8 cellular contexts compared by ENCODE assay signal in genomic region chr2:241609859-241610793, GRCh38. TPM values are rescaled to one million over a fixed set of nuclear protein-coding genes. Genes with fewer than 3 reads are reported as not detected.
DNase-seq lines count a peak whose midpoint lies in the region; ATAC-seq and TF ChIP-seq lines count a peak whose summit lies in the region.

No MANE protein-coding gene starts in this region.

- peaks cover under 1% of the 10 kb centered on the region for H3K36me3 Mint-ChIP-seq in CD4-positive, CD25-positive, alpha-beta regulatory T cell

- H3K27me3 Mint-ChIP-seq in CD4-positive, CD25-positive, alpha-beta regulatory T cell = no peaks in the 10 kb centered on the region

- H3K9me3 Mint-ChIP-seq in CD4-positive, CD25-positive, alpha-beta regulatory T cell = no peaks in the 10 kb centered on the region

- no peak overlapping the region for H3K4me3 ChIP-seq in CD4-positive, CD25-positive, alpha-beta regulatory T cell (ENCODE audit: low read depth, low read length)
- H3K4me3 ChIP-seq in adrenal gland (peak overlapping the region in 2 of 4 donors; percentile 38 to 69), psoas muscle (peak overlapping the region; percentile 78)

- H3K4me1 ChIP-seq in CD4-positive, CD25-positive, alpha-beta regulatory T cell (ENCODE audit: control insufficient read depth, insufficient read depth, low read length, poor library complexity, severe bottlenecking) = peaks cover 21% of the 10 kb centered on the region
- H3K4me1 ChIP-seq in adrenal gland (replicated peaks in 1 of 2) (peaks cover 0 to 9% of the 10 kb centered on the region in 2 donors), psoas muscle (peaks cover 24% of the 10 kb centered on the region)

- H3K27ac ChIP-seq in CD4-positive, CD25-positive, alpha-beta regulatory T cell (ENCODE audit: insufficient read depth, low read length, poor library complexity, severe bottlenecking) = peak overlapping the region; percentile 69
- H3K27ac ChIP-seq in adrenal gland (peak overlapping the region in 2 of 5 donors; percentile 5 to 62), psoas muscle (peak overlapping the region; percentile 77)

- ATAC-seq in CD4-positive, CD25-positive, alpha-beta regulatory T cell (ENCODE audit: low read depth in 2 of 2) = peak; percentile 99 to 100
- peak; percentile 94 for ATAC-seq in GM21367 (IDR thresholded peaks at IDR 0.05; ENCODE audit: unreplicated experiment)
- peak; percentile 95 for ATAC-seq in left ventricle myocardium superior
- ATAC-seq in psoas muscle = peak; percentile 96 to 98 (median 96)

- peak overlapping the region; percentile 10 to 73 (median 61) for H3K4me3 Mint-ChIP-seq in CD4-positive, CD25-positive, alpha-beta regulatory T cell

- H3K27me3 ChIP-seq in CD4-positive, CD25-positive, alpha-beta regulatory T cell (ENCODE audit: control insufficient read depth, insufficient read depth, low read length) = no peaks in the 10 kb centered on the region
- no peaks in the 10 kb centered on the region for H3K27me3 ChIP-seq in adrenal gland
- no peaks in the 10 kb centered on the region for H3K27me3 ChIP-seq in psoas muscle (ENCODE audit: insufficient read depth in 3 of 3, low read length in 2 of 3)

- intact Hi-C loops in adrenal gland (cut with DNase I) (no loop called here), left ventricle myocardium superior (cut with micrococcal nuclease) (no loop called here), psoas muscle (cut with DNase I) (loop anchor here in 1 of 2 donors (5.0 to 10.0 kb wide), 3 partner anchors 103 to 345 kb away; partner anchors contain the start of gene STK25)

- H3K4me1 Mint-ChIP-seq in CD4-positive, CD25-positive, alpha-beta regulatory T cell = peaks cover 11 to 28% (median 18%) of the 10 kb centered on the region in 4 donors

- H3K27ac Mint-ChIP-seq in CD4-positive, CD25-positive, alpha-beta regulatory T cell = peak overlapping the region; percentile 14 to 86 (median 74)

- 9 to 34% (median 15%) methylated on average over 18 to 76 of the region's 76 CpGs for WGBS in adrenal gland, 4 donors
- WGBS in psoas muscle, 3 donors = 6 to 14% (median 13%) methylated on average over 29 to 76 of the region's 76 CpGs

- peak in 1 of 2 donors; percentile 23 for TF ChIP-seq POLR2A in adrenal gland (IDR thresholded peaks at IDR 0.05)

- TF ChIP-seq CTCF in adrenal gland (IDR thresholded peaks at IDR 0.05) (peak in 4 of 6 experiments; percentile 20 to 73 (median 62)), psoas muscle (IDR thresholded peaks at IDR 0.05) (peak; percentile 64)

- peaks cover 11% of the 10 kb centered on the region for H3K36me3 ChIP-seq in CD4-positive, CD25-positive, alpha-beta regulatory T cell (ENCODE audit: control insufficient read depth, insufficient read depth, low read length)
- H3K36me3 ChIP-seq in adrenal gland (replicated peaks in 1 of 2) (peaks cover 0 to 12% of the 10 kb centered on the region in 2 donors), psoas muscle (ENCODE audit: insufficient read depth in 1 of 2, low read depth in 1 of 2) (peaks cover 0 to 22% of the 10 kb centered on the region in 2 donors)

- peak; percentile 86 to 95 (median 91) for DNase-seq in CD4-positive, CD25-positive, alpha-beta regulatory T cell
- DNase-seq in HUDEP-2 (lab: John Stamatoyannopoulos, UW; ENCODE audit: unreplicated experiment in 76 of 76) (peak in 74 of 76 experiments; percentile 20 to 97 (median 87)), SW 1271 (lab: John Stamatoyannopoulos, UW) (peak; percentile 12 to 30), adrenal gland (peak; percentile 81 to 90 (median 86)), left ventricle myocardium superior (peak; percentile 93), psoas muscle (peak; percentile 87 to 93), ureter (ENCODE audit: low spot score) (peak; percentile 86)

- no peaks in the 10 kb centered on the region for H3K9me3 ChIP-seq in CD4-positive, CD25-positive, alpha-beta regulatory T cell (ENCODE audit: control insufficient read depth in 2 of 2, low read length in 2 of 2)
- H3K9me3 ChIP-seq in adrenal gland (replicated peaks in 1 of 3) = no peaks in the 10 kb centered on the region
- no peaks in the 10 kb centered on the region for H3K9me3 ChIP-seq in psoas muscle

RNA-seq across cellular contexts. Expression of gene THAP4, which starts 26.8 kb away (rescaled TPM):
- 47.8 TPM for total RNA-seq in CD4-positive, CD25-positive, alpha-beta regulatory T cell
- 10 to 100 TPM; 37.5 to 42.8 (median 39.6) TPM for polyA plus RNA-seq in CD4-positive, CD25-positive, alpha-beta regulatory T cell
- 10 to 100 TPM; 27.6 to 48.7 (median 37.3) TPM for total RNA-seq in adrenal gland
- 10 to 100 TPM; 23.9 to 62.9 (median 54.9) TPM for polyA plus RNA-seq in adrenal gland
- 84.5 TPM for total RNA-seq in left ventricle myocardium superior
- 10 to 100 TPM; 64.9 to 96.7 (median 79.4) TPM for total RNA-seq in psoas muscle
- 100 to 1,000 TPM in 1 of 3 donors, 10 to 100 TPM in 2; 86.6 to 133 (median 93.1) TPM for polyA plus RNA-seq in psoas muscle
- 41.9 TPM for total RNA-seq in ureter

RNA-seq across cellular contexts. Expression of gene ATG4B, which starts 27.4 kb away (rescaled TPM):
- total RNA-seq in CD4-positive, CD25-positive, alpha-beta regulatory T cell = 158 TPM
- 10 to 100 TPM; 43.7 to 59.6 (median 56.2) TPM for polyA plus RNA-seq in CD4-positive, CD25-positive, alpha-beta regulatory T cell
- total RNA-seq in adrenal gland (100 to 1,000 TPM in 1 of 8 donors, 10 to 100 TPM in 7; 37.3 to 100 (median 60.2) TPM), left ventricle myocardium superior (42.3 TPM), psoas muscle (10 to 100 TPM; 33.7 to 51.3 (median 37.3) TPM), ureter (82.9 TPM)
- polyA plus RNA-seq in adrenal gland (100 to 1,000 TPM in 1 of 3 donors, 10 to 100 TPM in 2; 44.6 to 167 (median 77.5) TPM), psoas muscle (10 to 100 TPM; 40.0 to 48.3 (median 40.8) TPM)

RNA-seq across cellular contexts. Expression of gene BOK, which starts 51.6 kb away (rescaled TPM):
- not detected for total RNA-seq in CD4-positive, CD25-positive, alpha-beta regulatory T cell
- polyA plus RNA-seq in CD4-positive, CD25-positive, alpha-beta regulatory T cell = not detected
- 10 to 100 TPM; 10.3 to 41.7 (median 16.7) TPM for total RNA-seq in adrenal gland
- polyA plus RNA-seq in adrenal gland = 10 to 100 TPM in 1 of 3 donors, 1 to 10 TPM in 2; 2.9 to 19.3 (median 7.8) TPM
- total RNA-seq in left ventricle myocardium superior = 3.6 TPM
- 1 to 10 TPM; 1.3 to 3.9 (median 3.2) TPM for total RNA-seq in psoas muscle
- polyA plus RNA-seq in psoas muscle = 10 to 100 TPM in 1 of 3 donors, 1 to 10 TPM in 2; 1.3 to 12.8 (median 3.9) TPM
- total RNA-seq in ureter = 16.0 TPM

Comparison
In these comparisons a context has a peak if more than half of its experiments do, and no peak if none do; other contexts are left out.
1. DNase-seq: peak in every context shown above with its lines; median percentile 93 in left ventricle myocardium superior; 91 in CD4-positive, CD25-positive, alpha-beta regulatory T cell; 90 in psoas muscle; 87 in HUDEP-2; 86 in adrenal gland; 86 in ureter; 21 in SW 1271.